18 cellular contexts compared by ENCODE assay signal in the genomic region with DNA sequence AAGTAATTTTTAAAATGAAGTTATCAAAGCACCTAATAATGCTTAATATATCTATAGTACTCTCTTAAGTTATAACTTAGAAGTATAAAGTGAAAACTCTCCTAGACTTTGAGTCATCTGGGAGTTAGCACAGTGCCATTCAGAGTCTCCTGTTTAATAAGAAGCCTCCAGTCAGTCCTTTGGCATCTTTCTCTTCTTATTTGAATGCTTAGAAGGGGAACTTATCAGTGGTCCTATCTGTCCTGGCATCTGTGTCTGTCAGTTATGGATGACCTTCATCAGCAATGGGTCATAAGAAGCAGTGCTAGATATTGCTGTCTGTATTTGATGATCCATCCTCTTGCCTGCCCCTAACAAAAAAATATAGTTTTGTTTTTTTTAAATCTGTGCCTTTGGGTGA.
"Had no signal": no experiment of that assay in that cellular context is flagged by ENCODE, and none has a peak within 500 bp of the region (broad histone marks: within the 10 kb centered on the region; RNA-seq: fewer than 3 reads in every experiment).

No MANE protein-coding gene starts in this region.

- H3K27ac Mint-ChIP-seq: activated naive CD4-positive, alpha-beta T cell treated with anti-CD3 and anti-CD28 coated beads, Interleukin-2, amount 50 U/mL, for 72 hours; mesothelial cell of epicardium; natural killer cell treated with Interleukin-12 subunit alpha and Interleukin-12 subunit beta and Interleukin-15 and Interleukin-18, amount 100 ng/mL, for 72 hours; stimulated activated memory B cell treated with anti-CD40 and anti-IgM and Interleukin-4, amounts not matched to agents 10 μg/mL and 1 μg/mL and 100 μg/mL, for 72 hours had no signal

- H3K27me3 Mint-ChIP-seq: stimulated activated memory B cell treated with anti-CD40 and anti-IgM and Interleukin-4, amounts not matched to agents 10 μg/mL and 1 μg/mL and 100 μg/mL, for 72 hours had no signal

- H3K36me3 Mint-ChIP-seq: activated naive CD4-positive, alpha-beta T cell treated with anti-CD3 and anti-CD28 coated beads, Interleukin-2, amount 50 U/mL, for 72 hours; mesothelial cell of epicardium; natural killer cell treated with Interleukin-12 subunit alpha and Interleukin-12 subunit beta and Interleukin-15 and Interleukin-18, amount 100 ng/mL, for 72 hours; stimulated activated memory B cell treated with anti-CD40 and anti-IgM and Interleukin-4, amounts not matched to agents 10 μg/mL and 1 μg/mL and 100 μg/mL, for 72 hours had no signal

- DNase-seq: activated CD4-positive, alpha-beta T cell treated with anti-CD3 and anti-CD28 coated beads for 1 hour; activated CD4-positive, alpha-beta T cell treated with anti-CD3 and anti-CD28 coated beads, Interleukin-2, amount 50 U/mL, for 48 hours; amniotic stem cell; dermis blood vessel endothelial cell; heart right ventricle; left lung; upper lobe of right lung; WERI-Rb-1 had no signal

- H3K27ac ChIP-seq: esophagus muscularis mucosa, heart right ventricle, left lung, neutrophil, parathyroid adenoma, thoracic aorta, upper lobe of right lung, WERI-Rb-1 had no signal

- H3K9me3 Mint-ChIP-seq: activated naive CD4-positive, alpha-beta T cell treated with anti-CD3 and anti-CD28 coated beads, Interleukin-2, amount 50 U/mL, for 72 hours; activated T-cell treated with anti-CD3 and anti-CD28 coated beads, Interleukin-2, amount 50 U/mL, for 4 hours; natural killer cell treated with Interleukin-12 subunit alpha and Interleukin-12 subunit beta and Interleukin-15 and Interleukin-18, amount 100 ng/mL, for 72 hours; stimulated activated memory B cell treated with anti-CD40 and anti-IgM and Interleukin-4, amounts not matched to agents 10 μg/mL and 1 μg/mL and 100 μg/mL, for 72 hours had no signal

- H3K79me2 ChIP-seq: parathyroid adenoma had no signal

- H3K4me1 ChIP-seq: esophagus muscularis mucosa, left lung, parathyroid adenoma, upper lobe of right lung had no signal

- H3K4me3 ChIP-seq: esophagus muscularis mucosa, heart right ventricle, left lung, thoracic aorta, upper lobe of right lung had no signal

- H3K27me3 ChIP-seq: esophagus muscularis mucosa, heart right ventricle, left lung, neutrophil, upper lobe of right lung had no signal

- ATAC-seq: heart right ventricle, left lung, sciatic nerve, upper lobe of right lung had no signal

- H3K4me3 Mint-ChIP-seq: activated T-cell treated with anti-CD3 and anti-CD28 coated beads, Interleukin-2, amount 50 U/mL, for 4 hours; mesothelial cell of epicardium; natural killer cell treated with Interleukin-12 subunit alpha and Interleukin-12 subunit beta and Interleukin-15 and Interleukin-18, amount 100 ng/mL, for 72 hours; stimulated activated memory B cell treated with anti-CD40 and anti-IgM and Interleukin-4, amounts not matched to agents 10 μg/mL and 1 μg/mL and 100 μg/mL, for 72 hours had no signal

- H3K36me3 ChIP-seq: esophagus muscularis mucosa, heart right ventricle, left lung, neutrophil, thoracic aorta, upper lobe of right lung, WERI-Rb-1 had no signal

- H3K9ac ChIP-seq: parathyroid adenoma had no signal

- H2AFZ ChIP-seq: parathyroid adenoma had no signal

- H3K9me3 ChIP-seq: esophagus muscularis mucosa, heart right ventricle, left lung, neutrophil, thoracic aorta, upper lobe of right lung had no signal
